1 cellular context compared by ENCODE assay signal in the genomic region with DNA sequence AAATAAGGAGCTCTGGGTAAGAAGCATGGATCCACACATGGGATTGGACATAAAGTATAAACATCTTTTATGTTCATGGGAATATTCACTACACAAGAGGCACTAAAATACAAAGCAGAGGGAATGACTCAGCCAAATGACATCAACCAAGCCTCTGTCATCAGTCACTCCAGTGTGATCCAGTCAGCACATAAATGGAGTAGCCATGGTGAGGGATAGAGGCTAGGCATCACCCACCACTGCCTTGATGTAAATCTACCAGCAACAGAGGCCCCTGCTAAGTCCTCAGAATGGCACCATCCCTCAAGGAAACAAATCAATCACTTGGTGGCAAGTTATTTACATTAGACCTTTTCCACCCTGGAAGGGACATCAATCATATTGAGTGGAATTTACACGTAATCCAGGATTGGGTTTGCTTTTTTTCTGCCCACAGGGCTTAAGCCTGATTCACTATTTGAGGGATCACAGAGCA.
TF ChIP-seq lines count a peak whose summit lies in the region.

No MANE protein-coding gene starts in this region.

TF ChIP-seq in HepG2, 621 proteins besides CTCF, POLR2A, EP300 and RAD21:
- TF ChIP-seq ZNF232 (CRISPR knock-in tag; IDR thresholded peaks at IDR 0.05; ENCODE audit: borderline replicate concordance), result no peak
- no peak for TF ChIP-seq RBM39 (IDR thresholded peaks at IDR 0.05; ENCODE audit: low read depth, low read length, poor library complexity, severe bottlenecking)
- TF ChIP-seq, protein P1, sequence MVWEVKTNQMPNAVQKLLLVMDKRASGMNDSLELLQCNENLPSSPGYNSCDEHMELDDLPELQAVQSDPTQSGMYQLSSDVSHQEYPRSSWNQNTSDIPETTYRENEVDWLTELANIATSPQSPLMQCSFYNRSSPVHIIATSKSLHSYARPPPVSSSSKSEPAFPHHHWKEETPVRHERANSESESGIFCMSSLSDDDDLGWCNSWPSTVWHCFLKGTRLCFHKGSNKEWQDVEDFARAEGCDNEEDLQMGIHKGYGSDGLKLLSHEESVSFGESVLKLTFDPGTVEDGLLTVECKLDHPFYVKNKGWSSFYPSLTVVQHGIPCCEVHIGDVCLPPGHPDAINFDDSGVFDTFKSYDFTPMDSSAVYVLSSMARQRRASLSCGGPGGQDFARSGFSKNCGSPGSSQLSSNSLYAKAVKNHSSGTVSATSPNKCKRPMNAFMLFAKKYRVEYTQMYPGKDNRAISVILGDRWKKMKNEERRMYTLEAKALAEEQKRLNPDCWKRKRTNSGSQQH (CRISPR knock-in tag; IDR thresholded peaks at IDR 0.05; ENCODE audit: low read depth), result no peak
- no peak for TF ChIP-seq KDM2A (CRISPR knock-in tag; IDR thresholded peaks at IDR 0.05; ENCODE audit: borderline replicate concordance, low read depth)
- TF ChIP-seq PHF20 (CRISPR knock-in tag; IDR thresholded peaks at IDR 0.05), result no peak
- TF ChIP-seq ZNF333 (CRISPR knock-in tag; IDR thresholded peaks at IDR 0.05; ENCODE audit: borderline replicate concordance), result no peak
- TF ChIP-seq ZNF709 (CRISPR knock-in tag; IDR thresholded peaks at IDR 0.05), result no peak
- TF ChIP-seq ZNF432 (CRISPR knock-in tag; IDR thresholded peaks at IDR 0.05; ENCODE audit: borderline replicate concordance), result no peak
- no peak for TF ChIP-seq CREM (IDR thresholded peaks at IDR 0.05)
- no peak for TF ChIP-seq CREM (CRISPR knock-in tag; IDR thresholded peaks at IDR 0.05)
- no peak for TF ChIP-seq KAT7 (CRISPR knock-in tag; IDR thresholded peaks at IDR 0.05; ENCODE audit: borderline replicate concordance)
- no peak for TF ChIP-seq ZNF382 (CRISPR knock-in tag; IDR thresholded peaks at IDR 0.05; ENCODE audit: borderline replicate concordance)
- TF ChIP-seq RNF2 (conservative IDR thresholded peaks at IDR 0.05; ENCODE audit: low read depth), result no peak
- TF ChIP-seq, protein P2, sequence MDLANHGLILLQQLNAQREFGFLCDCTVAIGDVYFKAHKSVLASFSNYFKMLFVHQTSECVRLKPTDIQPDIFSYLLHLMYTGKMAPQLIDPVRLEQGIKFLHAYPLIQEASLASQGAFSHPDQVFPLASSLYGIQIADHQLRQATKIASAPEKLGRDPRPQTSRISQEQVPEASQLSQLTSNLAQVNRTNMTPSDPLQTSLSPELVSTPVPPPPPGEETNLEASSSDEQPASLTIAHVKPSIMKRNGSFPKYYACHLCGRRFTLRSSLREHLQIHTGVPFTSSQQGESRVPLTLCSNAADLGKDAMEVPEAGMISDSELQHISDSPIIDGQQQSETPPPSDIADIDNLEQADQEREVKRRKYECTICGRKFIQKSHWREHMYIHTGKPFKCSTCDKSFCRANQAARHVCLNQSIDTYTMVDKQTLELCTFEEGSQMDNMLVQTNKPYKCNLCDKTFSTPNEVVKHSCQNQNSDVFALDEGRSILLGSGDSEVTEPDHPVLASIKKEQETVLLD (CRISPR knock-in tag; IDR thresholded peaks at IDR 0.05; ENCODE audit: low read depth), result no peak
- TF ChIP-seq, protein P3, sequence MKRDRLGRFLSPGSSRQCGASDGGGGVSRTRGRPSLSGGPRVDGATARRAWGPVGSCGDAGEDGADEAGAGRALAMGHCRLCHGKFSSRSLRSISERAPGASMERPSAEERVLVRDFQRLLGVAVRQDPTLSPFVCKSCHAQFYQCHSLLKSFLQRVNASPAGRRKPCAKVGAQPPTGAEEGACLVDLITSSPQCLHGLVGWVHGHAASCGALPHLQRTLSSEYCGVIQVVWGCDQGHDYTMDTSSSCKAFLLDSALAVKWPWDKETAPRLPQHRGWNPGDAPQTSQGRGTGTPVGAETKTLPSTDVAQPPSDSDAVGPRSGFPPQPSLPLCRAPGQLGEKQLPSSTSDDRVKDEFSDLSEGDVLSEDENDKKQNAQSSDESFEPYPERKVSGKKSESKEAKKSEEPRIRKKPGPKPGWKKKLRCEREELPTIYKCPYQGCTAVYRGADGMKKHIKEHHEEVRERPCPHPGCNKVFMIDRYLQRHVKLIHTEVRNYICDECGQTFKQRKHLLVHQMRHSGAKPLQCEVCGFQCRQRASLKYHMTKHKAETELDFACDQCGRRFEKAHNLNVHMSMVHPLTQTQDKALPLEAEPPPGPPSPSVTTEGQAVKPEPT (CRISPR knock-in tag; IDR thresholded peaks at IDR 0.05; ENCODE audit: low read depth), result no peak
- no peak for TF ChIP-seq TAF1 (CRISPR knock-in tag; IDR thresholded peaks at IDR 0.05)
- no peak for TF ChIP-seq ZNF264 (CRISPR knock-in tag; IDR thresholded peaks at IDR 0.05)
- no peak for TF ChIP-seq ZNF816 (CRISPR knock-in tag; IDR thresholded peaks at IDR 0.05; ENCODE audit: borderline replicate concordance)
